In genomic region chr2:3904061-3904460, GRCh38 we compare ENCODE assay signal across 11 cellular contexts.
"Had no signal": no experiment of that assay in that cellular context is flagged by ENCODE, and none has a peak within 500 bp of the region (broad histone marks: within the 10 kb centered on the region; RNA-seq: fewer than 3 reads in every experiment).

No MANE protein-coding gene starts in this region.

- H3K4me3 Mint-ChIP-seq: GM23338, H9, HFFc6 had no signal

- FAIRE-seq: H1, H54 had no signal

- H3K27ac Mint-ChIP-seq: GM23338, H9, HFFc6 had no signal

- ATAC-seq: GM23338, HCT116 had no signal

- H2AFZ ChIP-seq: GM23248, GM23338 had no signal

- H3K36me3 ChIP-seq: HAP-1 had no signal

- H3K27ac ChIP-seq: GM23248 had no signal

- H3K4me1 ChIP-seq: HAP-1 had no signal

- DNase-seq: GM23248, GOT3, H7, H9, HCEC 1CT, HFFc6 had no signal

- H3K4me1 Mint-ChIP-seq: GM23338 had no signal

- H3K9ac ChIP-seq: GM23248 had no signal

- H3K4me3 ChIP-seq: GM23248, GM23338, HAP-1 had no signal

- H3K9me3 ChIP-seq: HAP-1 had no signal

- H3K4me2 ChIP-seq: GM23338 had no signal
